In genomic region chr2:8643996-8644356, GRCh38 we compare ENCODE assay signal across 16 cellular contexts. TPM values are rescaled to one million over a fixed set of nuclear protein-coding genes. Genes with fewer than 3 reads are reported as not detected.
DNase-seq lines count a peak whose midpoint lies in the region; ATAC-seq, FAIRE-seq and TF ChIP-seq lines count a peak whose summit lies in the region.
"Had no signal": no experiment of that assay in that cellular context is flagged by ENCODE, and none has a peak within 500 bp of the region (broad histone marks: within the 10 kb centered on the region; RNA-seq: fewer than 3 reads in every experiment).

No MANE protein-coding gene starts in this region.

- H3K27ac Mint-ChIP-seq in activated naive CD8-positive, alpha-beta T cell treated with anti-CD3 and anti-CD28 coated beads, Interleukin-2, amount 10 ng/mL, durations not matched to agents 7 days and 5 days: peak overlapping the region; percentile 52
- H3K27ac Mint-ChIP-seq in activated naive CD8-positive, alpha-beta T cell treated with anti-CD3 and anti-CD28 coated beads for 36 hours: no peak overlapping the region
- no peak overlapping the region for H3K27ac Mint-ChIP-seq in chondrocyte (ENCODE audit: unreplicated experiment)
- H3K27ac Mint-ChIP-seq: GM23338 had no signal

- no peak for ATAC-seq in activated naive CD8-positive, alpha-beta T cell treated with anti-CD3 and anti-CD28 coated beads, Interleukin-2, amount 10 ng/mL, durations not matched to agents 7 days and 5 days (ENCODE audit: low read depth)
- ATAC-seq in HG02678 (IDR thresholded peaks at IDR 0.05; ENCODE audit: unreplicated experiment): no peak
- ATAC-seq: Panc1 had no signal

- H3K27me3 ChIP-seq in neutrophil (no peaks in the 10 kb centered on the region), vagina (no peaks in the 10 kb centered on the region)
- H3K27me3 ChIP-seq: BLaER1 had no signal

- no peak for DNase-seq in activated naive CD8-positive, alpha-beta T cell treated with anti-CD3 and anti-CD28 coated beads, Interleukin-2, amount 10 ng/mL, durations not matched to agents 7 days and 5 days
- no peak for DNase-seq in activated naive CD8-positive, alpha-beta T cell treated with anti-CD3 and anti-CD28 coated beads for 36 hours
- DNase-seq in chondrocyte (ENCODE audit: low spot score): peak; percentile 37
- DNase-seq in vagina (ENCODE audit: extremely low spot score in 2 of 2): no peak
- DNase-seq in GM12892 (ENCODE audit: insufficient read length): no peak
- DNase-seq: DMS79 treated with DMSO at 0.1 percent for 48 hours, IMR-90, NCI-H1105, NCI-H1694, NCI-H524 had no signal

- peak overlapping the region; percentile 12 for H3K4me3 Mint-ChIP-seq in activated naive CD8-positive, alpha-beta T cell treated with anti-CD3 and anti-CD28 coated beads, Interleukin-2, amount 10 ng/mL, durations not matched to agents 7 days and 5 days
- H3K4me3 Mint-ChIP-seq in activated naive CD8-positive, alpha-beta T cell treated with anti-CD3 and anti-CD28 coated beads for 36 hours: no peak overlapping the region
- H3K4me3 Mint-ChIP-seq in chondrocyte (ENCODE audit: unreplicated experiment): no peak overlapping the region
- H3K4me3 Mint-ChIP-seq: GM23338 had no signal

- no peak for FAIRE-seq in GM12892 (lab: Jason Lieb, UNC)
- FAIRE-seq: A204.1 had no signal

- H3K27ac ChIP-seq in neutrophil (peak overlapping the region; percentile 77), vagina (peak overlapping the region; percentile 79)
- H3K27ac ChIP-seq: BLaER1 had no signal

- no peak for TF ChIP-seq CTCF in chondrocyte (IDR thresholded peaks at IDR 0.05)
- no peak for TF ChIP-seq CTCF in neutrophil (IDR thresholded peaks at IDR 0.05)
- TF ChIP-seq CTCF in vagina (IDR thresholded peaks at IDR 0.05): no peak

- peaks cover 3% of the 10 kb centered on the region for H3K36me3 Mint-ChIP-seq in activated naive CD8-positive, alpha-beta T cell treated with anti-CD3 and anti-CD28 coated beads, Interleukin-2, amount 10 ng/mL, durations not matched to agents 7 days and 5 days
- no peaks in the 10 kb centered on the region for H3K36me3 Mint-ChIP-seq in activated naive CD8-positive, alpha-beta T cell treated with anti-CD3 and anti-CD28 coated beads for 36 hours
- H3K36me3 Mint-ChIP-seq in chondrocyte (ENCODE audit: low read depth): no peaks in the 10 kb centered on the region

- H3K4me3 ChIP-seq in neutrophil (ENCODE audit: low read depth in 1 of 2, low read length in 1 of 2) (peak overlapping the region in 1 of 2 experiments; percentile 56), vagina (no peak overlapping the region)
- H3K4me3 ChIP-seq: BLaER1, GM23338 had no signal

- H3K36me3 ChIP-seq in neutrophil: no peaks in the 10 kb centered on the region
- H3K36me3 ChIP-seq in vagina: no peaks in the 10 kb centered on the region

- H3K4me1 ChIP-seq in neutrophil (ENCODE audit: control insufficient read depth in 1 of 2, insufficient read depth in 1 of 2, low read depth in 1 of 2, low read length in 1 of 2): peaks cover 21 to 25% of the 10 kb centered on the region in 2 experiments
- peaks cover 13% of the 10 kb centered on the region for H3K4me1 ChIP-seq in vagina
- H3K4me1 ChIP-seq: BLaER1 had no signal

- H3K9me3 ChIP-seq in neutrophil (no peaks in the 10 kb centered on the region), vagina (no peaks in the 10 kb centered on the region)

- H3K27me3 Mint-ChIP-seq in activated naive CD8-positive, alpha-beta T cell treated with anti-CD3 and anti-CD28 coated beads, Interleukin-2, amount 10 ng/mL, durations not matched to agents 7 days and 5 days: peaks cover 7% of the 10 kb centered on the region
- H3K27me3 Mint-ChIP-seq in activated naive CD8-positive, alpha-beta T cell treated with anti-CD3 and anti-CD28 coated beads for 36 hours: no peaks in the 10 kb centered on the region
- H3K27me3 Mint-ChIP-seq in chondrocyte (ENCODE audit: low read depth): no peaks in the 10 kb centered on the region

- no peak for TF ChIP-seq POLR2A in vagina (IDR thresholded peaks at IDR 0.05)
- no peak for TF ChIP-seq POLR2A in GM12892 (IDR thresholded peaks at IDR 0.05; ENCODE audit: low read depth, low read length)

- POLR2A ChIA-PET in activated naive CD8-positive, alpha-beta T cell treated with anti-CD3 and anti-CD28 coated beads, Interleukin-2, amount 10 ng/mL, durations not matched to agents 7 days and 5 days (lab: Charles Lee): interaction anchor here (0.9 to 1.9 kb wide), 2 partner anchors 34 to 37 kb away, joined by 3 to 9 read pairs; partner anchors contain the start of gene ID2

- H3K9me3 Mint-ChIP-seq in activated naive CD8-positive, alpha-beta T cell treated with anti-CD3 and anti-CD28 coated beads, Interleukin-2, amount 10 ng/mL, durations not matched to agents 7 days and 5 days: peaks cover 11% of the 10 kb centered on the region
- peaks cover 1% of the 10 kb centered on the region for H3K9me3 Mint-ChIP-seq in activated naive CD8-positive, alpha-beta T cell treated with anti-CD3 and anti-CD28 coated beads for 36 hours
- H3K9me3 Mint-ChIP-seq in chondrocyte (ENCODE audit: low read depth): no peaks in the 10 kb centered on the region

- H3K4me1 Mint-ChIP-seq in activated naive CD8-positive, alpha-beta T cell treated with anti-CD3 and anti-CD28 coated beads, Interleukin-2, amount 10 ng/mL, durations not matched to agents 7 days and 5 days: peaks cover 5% of the 10 kb centered on the region
- peaks cover 2% of the 10 kb centered on the region for H3K4me1 Mint-ChIP-seq in activated naive CD8-positive, alpha-beta T cell treated with anti-CD3 and anti-CD28 coated beads for 36 hours
- H3K4me1 Mint-ChIP-seq in chondrocyte (ENCODE audit: low read depth): no peaks in the 10 kb centered on the region

- intact Hi-C loops in vagina (cut with DNase I): no loop called here

RNA-seq across cellular contexts. Expression of gene ID2, which starts 37.9 kb away (rescaled TPM):
- 100 to 1,000 TPM; 167 to 172 TPM for total RNA-seq in activated naive CD8-positive, alpha-beta T cell treated with anti-CD3 and anti-CD28 coated beads, Interleukin-2, amount 10 ng/mL, durations not matched to agents 7 days and 5 days
- total RNA-seq in activated naive CD8-positive, alpha-beta T cell treated with anti-CD3 and anti-CD28 coated beads for 36 hours: 10 to 100 TPM; 61.1 to 62.5 TPM
- total RNA-seq in chondrocyte (23.1 to 50.5 TPM (median 23.2 TPM) in 3 replicates), vagina (378 TPM)
- polyA plus RNA-seq in GM12892 (2012; ENCODE audit: missing spikeins): 23.8 TPM
